21 cellular contexts compared by ENCODE assay signal in the genomic region with DNA sequence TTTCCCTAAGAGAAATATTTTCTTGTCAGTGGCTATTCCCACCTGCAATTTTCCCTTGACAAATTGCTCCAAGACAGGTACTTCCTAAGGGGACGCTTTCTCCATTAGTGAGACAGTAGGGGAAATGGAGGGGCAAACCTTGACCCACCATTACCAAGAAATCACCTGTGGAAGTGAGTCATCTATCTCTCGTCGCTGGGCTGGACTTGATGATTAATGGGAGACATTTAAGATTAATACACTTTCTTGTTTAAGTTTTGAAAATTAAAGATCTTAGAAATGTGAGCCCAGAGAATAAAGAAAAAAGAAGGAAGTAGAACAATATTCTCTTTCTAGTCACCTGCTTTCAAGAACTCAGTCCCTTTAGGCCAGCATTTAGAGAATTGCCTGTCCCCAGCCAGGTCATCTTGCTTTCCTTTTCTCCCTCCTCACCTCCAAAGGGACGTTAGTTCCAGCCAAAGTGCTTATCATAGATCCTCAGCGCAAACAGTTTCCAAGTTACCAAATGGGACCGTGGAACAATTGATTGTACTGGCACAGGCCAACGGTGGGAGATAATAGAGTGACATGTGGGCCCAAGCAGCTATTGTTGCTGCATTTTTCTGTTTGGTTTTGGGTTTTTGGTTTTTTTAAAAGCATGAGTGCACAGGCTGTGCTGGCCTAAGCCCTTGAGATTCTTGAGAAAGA.
A peak's percentile ranks its signal among the peaks of the same experiment; 100 is the strongest.
DNase-seq lines count a peak whose midpoint lies in the region; ATAC-seq, FAIRE-seq and TF ChIP-seq lines count a peak whose summit lies in the region.
"Had no signal": no experiment of that assay in that cellular context is flagged by ENCODE, and none has a peak within 500 bp of the region (broad histone marks: within the 10 kb centered on the region; RNA-seq: fewer than 3 reads in every experiment).

No MANE protein-coding gene starts in this region.

- H3K27me3 ChIP-seq in K562 (ENCODE audit: control insufficient read depth in 2 of 2, insufficient read depth in 2 of 2, low read length in 2 of 2) (peaks cover 0 to 14% of the 10 kb centered on the region in 2 experiments; a peak in 2 of 5 replicates), neural progenitor cell (no peaks in the 10 kb centered on the region), testis (no peaks in the 10 kb centered on the region), gastroesophageal sphincter (no peaks in the 10 kb centered on the region)
- H3K27me3 ChIP-seq: BE2C, SJSA1 had no signal

- H3K27ac ChIP-seq in K562 (ENCODE audit: extremely low read depth, low read depth, low read length) (no peak overlapping the region), neural progenitor cell (no peak overlapping the region), testis (peak overlapping the region; percentile 42 to 77), gastroesophageal sphincter (no peak overlapping the region)
- H3K27ac ChIP-seq: SJSA1 had no signal

- ATAC-seq in K562 (no peak), gastroesophageal sphincter (no peak)
- ATAC-seq in activated CD8-positive, alpha-beta memory T cell treated with anti-CD3 and anti-CD28 coated beads, Interleukin-2, amount 10 ng/mL, durations not matched to agents 7 days and 5 days: no peak
- ATAC-seq: Panc1 had no signal

- no peak overlapping the region for H3K9ac ChIP-seq in K562 (ENCODE audit: insufficient read depth in 1 of 2, low read depth in 2 of 2, low read length in 2 of 2)
- no peak overlapping the region for H3K9ac ChIP-seq in neural progenitor cell

- H3K4me2 ChIP-seq in K562 (ENCODE audit: insufficient read depth, low read length) (no peak overlapping the region), neural progenitor cell (no peak overlapping the region)

- no TSS peak for BruUV-seq in K562 (replicated peaks; lab: Mats Ljungman, UMichigan)

- no peaks in the 10 kb centered on the region for H3K36me3 Mint-ChIP-seq in neural progenitor cell
- H3K36me3 Mint-ChIP-seq in activated CD8-positive, alpha-beta memory T cell treated with anti-CD3 and anti-CD28 coated beads, Interleukin-2, amount 10 ng/mL, durations not matched to agents 7 days and 5 days: no peaks in the 10 kb centered on the region

- peak; percentile 65 for DNase-seq in NCI-H69 (lab: John Stamatoyannopoulos, UW)
- DNase-seq in K562 (ENCODE audit: extremely low read depth in 1 of 4, low spot score in 3 of 4): no peak
- no peak for DNase-seq in neural progenitor cell (ENCODE audit: low spot score)
- DNase-seq in testis: peak; percentile 48
- no peak for DNase-seq in globus pallidus (ENCODE audit: low spot score)
- no peak for DNase-seq in activated CD8-positive, alpha-beta memory T cell treated with anti-CD3 and anti-CD28 coated beads, Interleukin-2, amount 10 ng/mL, durations not matched to agents 7 days and 5 days
- DNase-seq: BE2C, DMS53, GDM1, H7, MM.1S, NCI-H1092, NCI-H1436, NCI-H187 treated with DMSO at 0.1 percent for 48 hours, NCI-H2227 treated with DMSO at 0.1 percent for 48 hours, NCI-H510A, NCI-H748 treated with DMSO at 0.1 percent for 48 hours had no signal

- FAIRE-seq in K562 (lab: Jason Lieb, UNC): no peak
- FAIRE-seq: D721Med had no signal

- no peak for TF ChIP-seq CTCF in K562 (IDR thresholded peaks at IDR 0.05 in 2 of 3, conservative IDR thresholded peaks at IDR 0.05 in 1 of 3; ENCODE audit: insufficient read depth in 2 of 3, low read depth in 1 of 3, low read length in 3 of 3)
- no peak for TF ChIP-seq CTCF in neural progenitor cell (IDR thresholded peaks at IDR 0.05)
- no peak for TF ChIP-seq CTCF in testis (IDR thresholded peaks at IDR 0.05)
- no peak for TF ChIP-seq CTCF in gastroesophageal sphincter (IDR thresholded peaks at IDR 0.05)

- H3K9me3 ChIP-seq in K562 (replicated peaks; ENCODE audit: control insufficient read depth, insufficient read depth, low read depth, low read length) (no peaks in the 10 kb centered on the region; the same call in 1 of the 2 replicates), neural progenitor cell (ENCODE audit: low read depth) (no peaks in the 10 kb centered on the region), testis (no peaks in the 10 kb centered on the region), gastroesophageal sphincter (no peaks in the 10 kb centered on the region)
- H3K9me3 ChIP-seq: BE2C, SJSA1 had no signal

- WGBS in K562 (ENCODE audit: insufficient coverage, low coverage, missing lambda C conversion rate): 5% methylated on average over 7 of the region's 7 CpGs
- 59 to 72% methylated on average over 7 of the region's 7 CpGs for WGBS in testis, 2 donors
- WGBS in gastroesophageal sphincter (ENCODE audit: low coverage in 1 of 2), 2 donors: 59 to 80% methylated on average over 6 to 7 of the region's 7 CpGs

- CTCF ChIA-PET in K562 (lab: Yijun Ruan, JAX; ENCODE audit: low intra/inter-chr PET ratio): no interaction called here
- CTCF ChIA-PET in activated CD8-positive, alpha-beta memory T cell treated with anti-CD3 and anti-CD28 coated beads, Interleukin-2, amount 10 ng/mL, durations not matched to agents 7 days and 5 days (lab: Charles Lee): no interaction called here

- H3K27ac Mint-ChIP-seq in neural progenitor cell: no peak overlapping the region
- no peak overlapping the region for H3K27ac Mint-ChIP-seq in activated CD8-positive, alpha-beta memory T cell treated with anti-CD3 and anti-CD28 coated beads, Interleukin-2, amount 10 ng/mL, durations not matched to agents 7 days and 5 days

- H3K79me2 ChIP-seq in K562 (ENCODE audit: control insufficient read depth, insufficient read depth, low read length) (no peaks in the 10 kb centered on the region), neural progenitor cell (ENCODE audit: low read depth) (no peaks in the 10 kb centered on the region)

- peaks cover 7% of the 10 kb centered on the region for H3K27me3 Mint-ChIP-seq in neural progenitor cell (ENCODE audit: insufficient read depth, low read depth)
- peaks cover 10% of the 10 kb centered on the region for H3K27me3 Mint-ChIP-seq in activated CD8-positive, alpha-beta memory T cell treated with anti-CD3 and anti-CD28 coated beads, Interleukin-2, amount 10 ng/mL, durations not matched to agents 7 days and 5 days

- intact Hi-C loops in K562 (cut with micrococcal nuclease): no loop called here
- intact Hi-C loops in testis (cut with DNase I; ENCODE audit: low total_unique reads): no loop called here

- TF ChIP-seq EP300 in K562 (IDR thresholded peaks at IDR 0.05; ENCODE audit: low read length) (no peak), gastroesophageal sphincter (IDR thresholded peaks at IDR 0.05) (no peak)

- no peak overlapping the region for H2AFZ ChIP-seq in K562 (ENCODE audit: low read depth, low read length)
- H2AFZ ChIP-seq in neural progenitor cell (replicated peaks): peak overlapping the region; percentile 58

- H3K9me3 Mint-ChIP-seq in neural progenitor cell: peaks cover 17% of the 10 kb centered on the region
- H3K9me3 Mint-ChIP-seq in activated CD8-positive, alpha-beta memory T cell treated with anti-CD3 and anti-CD28 coated beads, Interleukin-2, amount 10 ng/mL, durations not matched to agents 7 days and 5 days (ENCODE audit: low read depth): no peaks in the 10 kb centered on the region

- no peaks in the 10 kb centered on the region for H4K20me1 ChIP-seq in K562 (replicated peaks; ENCODE audit: control insufficient read depth, insufficient read depth, low read length)
- no peaks in the 10 kb centered on the region for H4K20me1 ChIP-seq in neural progenitor cell (ENCODE audit: low read depth)

- POLR2A ChIA-PET in K562 (lab: Yijun Ruan, JAX): no interaction called here

- no peak overlapping the region for H3K4me3 Mint-ChIP-seq in neural progenitor cell
- no peak overlapping the region for H3K4me3 Mint-ChIP-seq in activated CD8-positive, alpha-beta memory T cell treated with anti-CD3 and anti-CD28 coated beads, Interleukin-2, amount 10 ng/mL, durations not matched to agents 7 days and 5 days

- H3F3A ChIP-seq in neural progenitor cell (ENCODE audit: low read depth): no peaks in the 10 kb centered on the region

- H3K9me1 ChIP-seq in K562 (ENCODE audit: control insufficient read depth, insufficient read depth, low read length): no peaks in the 10 kb centered on the region

- no peaks in the 10 kb centered on the region for H3K36me3 ChIP-seq in K562 (ENCODE audit: control insufficient read depth, insufficient read depth, low read length)
- H3K36me3 ChIP-seq in neural progenitor cell: no peaks in the 10 kb centered on the region
- no peaks in the 10 kb centered on the region for H3K36me3 ChIP-seq in testis (ENCODE audit: low read depth, missing control alignments)
- no peaks in the 10 kb centered on the region for H3K36me3 ChIP-seq in gastroesophageal sphincter
- H3K36me3 ChIP-seq: BE2C, SJSA1 had no signal

- H3K4me1 Mint-ChIP-seq in neural progenitor cell: peaks cover 36% of the 10 kb centered on the region
- H3K4me1 Mint-ChIP-seq in activated CD8-positive, alpha-beta memory T cell treated with anti-CD3 and anti-CD28 coated beads, Interleukin-2, amount 10 ng/mL, durations not matched to agents 7 days and 5 days: no peaks in the 10 kb centered on the region

- no peak overlapping the region for H3K4me3 ChIP-seq in K562
- no peak overlapping the region for H3K4me3 ChIP-seq in neural progenitor cell
- no peak overlapping the region for H3K4me3 ChIP-seq in testis
- no peak overlapping the region for H3K4me3 ChIP-seq in gastroesophageal sphincter
- H3K4me3 ChIP-seq: SJSA1 had no signal

- in situ Hi-C loops in K562 (cut with MboI): no loop called here

- TF ChIP-seq RAD21 in K562 (CRISPR knock-in tag; conservative IDR thresholded peaks at IDR 0.05 in 1 of 2, IDR thresholded peaks at IDR 0.05 in 1 of 2): no peak

- TF ChIP-seq POLR2A in K562 (conservative IDR thresholded peaks at IDR 0.05): no peak
- no peak for TF ChIP-seq POLR2A in testis (IDR thresholded peaks at IDR 0.05)
- no peak for TF ChIP-seq POLR2A in gastroesophageal sphincter (IDR thresholded peaks at IDR 0.05)

- no peaks in the 10 kb centered on the region; a peak in 2 of 5 replicates for H3K4me1 ChIP-seq in K562 (replicated peaks in 1 of 2; ENCODE audit: control insufficient read depth in 2 of 2, insufficient read depth in 2 of 2, low read length in 2 of 2)
- H3K4me1 ChIP-seq in neural progenitor cell: no peaks in the 10 kb centered on the region
- peaks cover 31% of the 10 kb centered on the region for H3K4me1 ChIP-seq in testis
- H3K4me1 ChIP-seq in gastroesophageal sphincter: no peaks in the 10 kb centered on the region
- H3K4me1 ChIP-seq: BE2C had no signal

TF ChIP-seq in K562, 482 proteins besides CTCF, POLR2A, EP300 and RAD21 (continues in another document):
- TF ChIP-seq MTF1 (CRISPR knock-in tag; IDR thresholded peaks at IDR 0.05; ENCODE audit: borderline replicate concordance): no peak
- peak; percentile 45 for TF ChIP-seq MEIS2 (IDR thresholded peaks at IDR 0.05; ENCODE audit: partially characterized antibody)
- TF ChIP-seq ZNF23 (CRISPR knock-in tag; IDR thresholded peaks at IDR 0.05): no peak
- no peak for TF ChIP-seq THRAP3 (IDR thresholded peaks at IDR 0.05; ENCODE audit: borderline replicate concordance)
- TF ChIP-seq PCBP1 (IDR thresholded peaks at IDR 0.05; ENCODE audit: low read depth, low read length, poor library complexity, severe bottlenecking): no peak
- peak; percentile 69; the same call in 1 of the 2 replicates for TF ChIP-seq SOX6 (IDR thresholded peaks at IDR 0.05)

Comparison
In these comparisons a context has a peak if more than half of its experiments do, and no peak if none do; other contexts are left out.
1. DNase-seq: peak in NCI-H69 (single experiment) and testis (single experiment); none in K562 (0 of 4), neural progenitor cell (single experiment), globus pallidus (single experiment) and activated CD8-positive, alpha-beta memory T cell treated with anti-CD3 and anti-CD28 coated beads, Interleukin-2, amount 10 ng/mL, durations not matched to agents 7 days and 5 days (single experiment).
2. H3K27ac ChIP-seq: peak in testis (2 of 2); none in K562 (single experiment), neural progenitor cell (single experiment) and gastroesophageal sphincter (0 of 4).